In genomic region chr2:241690202-241690717, GRCh38 we compare ENCODE assay signal across 18 cellular contexts. TPM values are rescaled to one million over a fixed set of nuclear protein-coding genes. Genes with fewer than 3 reads are reported as not detected.
DNase-seq lines count a peak whose midpoint lies in the region; ATAC-seq and TF ChIP-seq lines count a peak whose summit lies in the region.
"Had no signal": no experiment of that assay in that cellular context is flagged by ENCODE, and none has a peak within 500 bp of the region (broad histone marks: within the 10 kb centered on the region; RNA-seq: fewer than 3 reads in every experiment).

No MANE protein-coding gene starts in this region.

- no peaks in the 10 kb centered on the region for H3K27me3 Mint-ChIP-seq in CD4-positive, alpha-beta T cell
- H3K27me3 Mint-ChIP-seq: CD4-positive, alpha-beta memory T cell had no signal

- no peak overlapping the region for H3K4me3 ChIP-seq in BLaER1 treated with 17β-estradiol and CSF1 and Interleukin-3, amounts not matched to agents 10 nM and 100 nM
- no peak overlapping the region for H3K4me3 ChIP-seq in SU-DHL-6 (ENCODE audit: insufficient read depth, low read length, poor library complexity, severe bottlenecking)
- no peak overlapping the region for H3K4me3 ChIP-seq in coronary artery

- H3K4me1 Mint-ChIP-seq in CD4-positive, alpha-beta T cell (ENCODE audit: low read depth) = peaks cover 38% of the 10 kb centered on the region

- no peaks in the 10 kb centered on the region for H3K9me2 ChIP-seq in SU-DHL-6 (replicated peaks; ENCODE audit: insufficient read depth, low read length)
- H3K9me2 ChIP-seq: SK-N-SH had no signal

- peak overlapping the region; percentile 78 for H3K27ac Mint-ChIP-seq in CD4-positive, alpha-beta T cell

- H4K20me1 ChIP-seq in BLaER1 treated with 17β-estradiol and CSF1 and Interleukin-3, amounts not matched to agents 10 nM and 100 nM = peaks cover 0 to 12% (median 0%) of the 10 kb centered on the region in 11 experiments; a peak in 3 of 22 replicates
- H4K20me1 ChIP-seq in SU-DHL-6 (ENCODE audit: low read depth, low read length) = no peaks in the 10 kb centered on the region

- H3K36me3 Mint-ChIP-seq in CD4-positive, alpha-beta T cell (ENCODE audit: low read depth) = peaks cover 32% of the 10 kb centered on the region

- no peak for TF ChIP-seq CTCF in CD4-positive, alpha-beta T cell (IDR thresholded peaks at IDR 0.05)
- TF ChIP-seq CTCF in SU-DHL-6 (IDR thresholded peaks at IDR 0.05; ENCODE audit: insufficient read depth, low read length, poor library complexity, severe bottlenecking) (no peak), coronary artery (IDR thresholded peaks at IDR 0.05) (no peak)

- H3K27me3 ChIP-seq in BLaER1 treated with 17β-estradiol and CSF1 and Interleukin-3, amounts not matched to agents 10 nM and 100 nM = no peaks in the 10 kb centered on the region
- H3K27me3 ChIP-seq in CD4-positive, alpha-beta T cell (ENCODE audit: control insufficient read depth, insufficient read depth, low read length) = no peaks in the 10 kb centered on the region
- no peaks in the 10 kb centered on the region for H3K27me3 ChIP-seq in SU-DHL-6 (ENCODE audit: low read length)

- H3F3A ChIP-seq in SU-DHL-6 (ENCODE audit: insufficient read depth) = no peaks in the 10 kb centered on the region

- no peak overlapping the region for H3K4me3 Mint-ChIP-seq in CD4-positive, alpha-beta T cell

- H3K36me3 ChIP-seq in BLaER1 treated with 17β-estradiol and CSF1 and Interleukin-3, amounts not matched to agents 10 nM and 100 nM = peaks cover 47 to 68% (median 64%) of the 10 kb centered on the region in 11 experiments
- no peaks in the 10 kb centered on the region for H3K36me3 ChIP-seq in SU-DHL-6 (ENCODE audit: low read length)

- no peaks in the 10 kb centered on the region for H3K9me3 ChIP-seq in BLaER1 treated with 17β-estradiol and CSF1 and Interleukin-3, amounts not matched to agents 10 nM and 100 nM (replicated peaks in 1 of 11)
- no peaks in the 10 kb centered on the region for H3K9me3 ChIP-seq in CD4-positive, alpha-beta T cell (ENCODE audit: control insufficient read depth, low read length)
- H3K9me3 ChIP-seq in SU-DHL-6 (ENCODE audit: insufficient read depth, low read length) = no peaks in the 10 kb centered on the region
- H3K9me3 ChIP-seq: SK-N-SH had no signal

- no peak for ATAC-seq in CD4-positive, alpha-beta T cell (ENCODE audit: poor library complexity)

- 0 out of 22 replicates have a peak overlapping the region, but pooled peaks of 1 of the 11 experiments have one; percentile 94 for H3K4me2 ChIP-seq in BLaER1 treated with 17β-estradiol and CSF1 and Interleukin-3, amounts not matched to agents 10 nM and 100 nM
- H3K4me2 ChIP-seq in SU-DHL-6 (ENCODE audit: low read depth, low read length, poor library complexity, severe bottlenecking) = no peak overlapping the region
- H3K4me2 ChIP-seq: SK-N-SH had no signal

- H3K4me1 ChIP-seq in BLaER1 treated with 17β-estradiol and CSF1 and Interleukin-3, amounts not matched to agents 10 nM and 100 nM = peaks cover 23 to 45% (median 28%) of the 10 kb centered on the region in 10 experiments

- CTCF ChIA-PET in CD4-positive, alpha-beta T cell (lab: Charles Lee) = no interaction called here

- no peak for DNase-seq in CD4-positive, alpha-beta T cell
- no peak for DNase-seq in coronary artery (ENCODE audit: low spot score)
- DNase-seq in stimulated activated CD4-positive, alpha-beta T cell treated with anti-CD3 and anti-CD28 coated beads, Interleukin-12 subunit alpha, Interleukin-12 subunit beta, amount 100 ng/mL, for 4 hours = no peak
- DNase-seq: ACHN; AML-193; Calu3; CD4-positive, alpha-beta memory T cell; DMS53; H7; MV-4-11; NCI-H1417; NCI-H187 treated with DMSO at 0.1 percent for 48 hours; NCI-H446; NCI-H69; SHP77; SK-N-SH had no signal

- intact Hi-C loops in CD4-positive, alpha-beta T cell (cut with DNase I, micrococcal nuclease) = no loop called here

- H3K27ac ChIP-seq in BLaER1 treated with 17β-estradiol and CSF1 and Interleukin-3, amounts not matched to agents 10 nM and 100 nM = no peak overlapping the region
- no peak overlapping the region for H3K27ac ChIP-seq in CD4-positive, alpha-beta T cell (ENCODE audit: low read depth, low read length)
- H3K27ac ChIP-seq in SU-DHL-6 (ENCODE audit: low read depth, low read length) = no peak overlapping the region
- H3K27ac ChIP-seq in coronary artery = no peak overlapping the region

- POLR2A ChIA-PET in CD4-positive, alpha-beta T cell (lab: Charles Lee) = interaction anchor here (2.2 to 5.7 kb wide), 2 partner anchors 10 to 44 kb away, joined by 10 to 179 read pairs; partner anchors contain the start of genes D2HGDH and ING5

- H3K9me3 Mint-ChIP-seq in CD4-positive, alpha-beta T cell = no peaks in the 10 kb centered on the region
- H3K9me3 Mint-ChIP-seq: CD4-positive, alpha-beta memory T cell had no signal

- H3K9ac ChIP-seq in BLaER1 treated with 17β-estradiol and CSF1 and Interleukin-3, amounts not matched to agents 10 nM and 100 nM = peak overlapping the region in 8 of 11 experiments; percentile 4 to 61 (median 26); a peak in 4 of 22 replicates
- 0 out of 2 replicates have a peak overlapping the region, but pooled peaks have one; percentile 1 for H3K9ac ChIP-seq in SU-DHL-6 (ENCODE audit: low read length)
- H3K9ac ChIP-seq: SK-N-SH had no signal

- H3K79me2 ChIP-seq in SU-DHL-6 (ENCODE audit: insufficient read depth, low read length) = peaks cover 43% of the 10 kb centered on the region

- no peak overlapping the region for H2AFZ ChIP-seq in SU-DHL-6 (ENCODE audit: low read depth, low read length, severe bottlenecking)

RNA-seq across cellular contexts. Expression of gene DTYMK, which starts 3.6 kb away (rescaled TPM):
- 1 to 10 TPM; 4.8 to 6.0 TPM for total RNA-seq in CD4-positive, alpha-beta T cell

RNA-seq across cellular contexts. Expression of gene ING5, which starts 11.6 kb away (rescaled TPM):
- total RNA-seq in CD4-positive, alpha-beta T cell = 10 to 100 TPM; 51.2 to 51.3 TPM

RNA-seq across cellular contexts. Expression of gene D2HGDH, which starts 44.2 kb away (rescaled TPM):
- total RNA-seq in CD4-positive, alpha-beta T cell = 10 to 100 TPM; 27.6 to 30.6 TPM

RNA-seq across cellular contexts. Expression of gene ATG4B, which starts 52.8 kb away (rescaled TPM):
- 10 to 100 TPM; 86.5 to 89.4 TPM for total RNA-seq in CD4-positive, alpha-beta T cell

RNA-seq across cellular contexts. Expression of gene THAP4, which starts 53.3 kb away (rescaled TPM):
- 10 to 100 TPM; 27.5 to 31.4 TPM for total RNA-seq in CD4-positive, alpha-beta T cell
